Comparison of ENCODE assay signal across 9 cellular contexts in genomic region chr10:110502072-110502845, GRCh38. TPM values are rescaled to one million over a fixed set of nuclear protein-coding genes. Genes with fewer than 3 reads are reported as not detected.
DNase-seq lines count a peak whose midpoint lies in the region; ATAC-seq and TF ChIP-seq lines count a peak whose summit lies in the region.
"Had no signal": no experiment of that assay in that cellular context is flagged by ENCODE, and none has a peak within 500 bp of the region (broad histone marks: within the 10 kb centered on the region; RNA-seq: fewer than 3 reads in every experiment).

No MANE protein-coding gene starts in this region.

- peak overlapping the region; percentile 60 to 93 (median 85) for H3K27ac ChIP-seq in esophagus muscularis mucosa (replicated peaks in 1 of 4)

- ATAC-seq in T-cell (replicated peaks in 1 of 4) (no peak), HG03521 (IDR thresholded peaks at IDR 0.05; ENCODE audit: unreplicated experiment) (no peak), HG03520 (IDR thresholded peaks at IDR 0.05; ENCODE audit: unreplicated experiment) (no peak)
- no peak for ATAC-seq in stimulated activated naive CD8-positive, alpha-beta T cell treated with anti-CD3 and anti-CD28 coated beads, Interleukin-15, amount 100 ng/mL, for 72 hours

- H3K27ac Mint-ChIP-seq in activated CD4-positive, alpha-beta T cell treated with anti-CD3 and anti-CD28 coated beads, Interleukin-2, amount 10 ng/mL, durations not matched to agents 7 days and 5 days, result peak overlapping the region; percentile 91
- peak overlapping the region; percentile 86 to 97 for H3K27ac Mint-ChIP-seq in T-cell
- H3K27ac Mint-ChIP-seq in stimulated activated naive CD8-positive, alpha-beta T cell treated with anti-CD3 and anti-CD28 coated beads, Interleukin-15, amount 100 ng/mL, for 72 hours, result peak overlapping the region; percentile 49 to 84

- no peaks in the 10 kb centered on the region for H3K27me3 ChIP-seq in esophagus muscularis mucosa

- peak overlapping the region; percentile 89 for H3K4me3 Mint-ChIP-seq in activated CD4-positive, alpha-beta T cell treated with anti-CD3 and anti-CD28 coated beads, Interleukin-2, amount 10 ng/mL, durations not matched to agents 7 days and 5 days
- H3K4me3 Mint-ChIP-seq in T-cell, result peak overlapping the region; percentile 54 to 92 (median 73)
- peak overlapping the region; percentile 88 to 92 for H3K4me3 Mint-ChIP-seq in stimulated activated naive CD8-positive, alpha-beta T cell treated with anti-CD3 and anti-CD28 coated beads, Interleukin-15, amount 100 ng/mL, for 72 hours

- TF ChIP-seq CTCF in esophagus muscularis mucosa (IDR thresholded peaks at IDR 0.05), result no peak

- no peak for TF ChIP-seq POLR2A in esophagus muscularis mucosa (IDR thresholded peaks at IDR 0.05; ENCODE audit: low read depth)

- no peak for DNase-seq in activated CD4-positive, alpha-beta T cell treated with anti-CD3 and anti-CD28 coated beads, Interleukin-2, amount 10 ng/mL, durations not matched to agents 7 days and 5 days
- no peak for DNase-seq in activated CD4-positive, alpha-beta T cell treated with anti-CD3 and anti-CD28 coated beads for 48 hours
- DNase-seq in T-cell (no peak), esophagus muscularis mucosa (ENCODE audit: extremely low spot score) (no peak), NK-92 (lab: John Stamatoyannopoulos, UW; ENCODE audit: unreplicated experiment) (no peak)
- DNase-seq in stimulated activated naive CD8-positive, alpha-beta T cell treated with anti-CD3 and anti-CD28 coated beads, Interleukin-15, amount 100 ng/mL, for 72 hours, result no peak
- DNase-seq: NCI-H345 had no signal

- H3K4me3 ChIP-seq in esophagus muscularis mucosa, result no peak overlapping the region

- no peaks in the 10 kb centered on the region for H3K9me3 Mint-ChIP-seq in activated CD4-positive, alpha-beta T cell treated with anti-CD3 and anti-CD28 coated beads, Interleukin-2, amount 10 ng/mL, durations not matched to agents 7 days and 5 days
- no peaks in the 10 kb centered on the region for H3K9me3 Mint-ChIP-seq in T-cell
- no peaks in the 10 kb centered on the region for H3K9me3 Mint-ChIP-seq in stimulated activated naive CD8-positive, alpha-beta T cell treated with anti-CD3 and anti-CD28 coated beads, Interleukin-15, amount 100 ng/mL, for 72 hours

- peaks cover 73 to 80% (median 77%) of the 10 kb centered on the region in 4 donors for H3K4me1 ChIP-seq in esophagus muscularis mucosa

- TF ChIP-seq EP300 in esophagus muscularis mucosa (IDR thresholded peaks at IDR 0.05), result no peak

- POLR2A ChIA-PET in activated CD4-positive, alpha-beta T cell treated with anti-CD3 and anti-CD28 coated beads, Interleukin-2, amount 10 ng/mL, durations not matched to agents 7 days and 5 days (lab: Charles Lee), result no interaction called here
- POLR2A ChIA-PET in T-cell (lab: Charles Lee), result interaction anchor here in 1 of 2 donors (0.5 to 0.6 kb wide), 2 partner anchors 46 to 292 kb away, joined by 3 read pairs; no protein-coding TSS in a partner anchor

- peaks cover 41% of the 10 kb centered on the region for H3K36me3 Mint-ChIP-seq in activated CD4-positive, alpha-beta T cell treated with anti-CD3 and anti-CD28 coated beads, Interleukin-2, amount 10 ng/mL, durations not matched to agents 7 days and 5 days (ENCODE audit: low read depth)
- H3K36me3 Mint-ChIP-seq in T-cell, result peaks cover 24% of the 10 kb centered on the region

- H3K4me1 Mint-ChIP-seq in activated CD4-positive, alpha-beta T cell treated with anti-CD3 and anti-CD28 coated beads, Interleukin-2, amount 10 ng/mL, durations not matched to agents 7 days and 5 days, result peaks cover 85% of the 10 kb centered on the region
- peaks cover 72 to 84% (median 74%) of the 10 kb centered on the region in 3 donors for H3K4me1 Mint-ChIP-seq in T-cell
- peaks cover 84% of the 10 kb centered on the region for H3K4me1 Mint-ChIP-seq in stimulated activated naive CD8-positive, alpha-beta T cell treated with anti-CD3 and anti-CD28 coated beads, Interleukin-15, amount 100 ng/mL, for 72 hours

- WGBS in esophagus muscularis mucosa, result 52% methylated on average over 6 of the region's 6 CpGs

- peaks cover 0 to 5% (median 2%) of the 10 kb centered on the region in 4 donors for H3K36me3 ChIP-seq in esophagus muscularis mucosa

- CTCF ChIA-PET in activated CD4-positive, alpha-beta T cell treated with anti-CD3 and anti-CD28 coated beads, Interleukin-2, amount 10 ng/mL, durations not matched to agents 7 days and 5 days (lab: Charles Lee), result interaction anchor here (0.8 to 1.5 kb wide), 5 partner anchors 9 to 199 kb away, joined by 3 to 4 read pairs (median 3); partner anchors contain the start of gene SMNDC1
- CTCF ChIA-PET in T-cell (lab: Charles Lee), result interaction anchor here (0.5 to 3.1 kb wide), 4 partner anchors 23 to 466 kb away, joined by 3 to 20 read pairs (median 3); no protein-coding TSS in a partner anchor

- intact Hi-C loops in esophagus muscularis mucosa (cut with DNase I), result loop anchor here (5.0 kb wide), 1 partner anchor 195 kb away; no protein-coding TSS in a partner anchor

- H3K9me3 ChIP-seq in esophagus muscularis mucosa, result no peaks in the 10 kb centered on the region

- no peaks in the 10 kb centered on the region for H3K27me3 Mint-ChIP-seq in activated CD4-positive, alpha-beta T cell treated with anti-CD3 and anti-CD28 coated beads, Interleukin-2, amount 10 ng/mL, durations not matched to agents 7 days and 5 days
- no peaks in the 10 kb centered on the region for H3K27me3 Mint-ChIP-seq in T-cell
- H3K27me3 Mint-ChIP-seq in stimulated activated naive CD8-positive, alpha-beta T cell treated with anti-CD3 and anti-CD28 coated beads, Interleukin-15, amount 100 ng/mL, for 72 hours, result no peaks in the 10 kb centered on the region

RNA-seq across cellular contexts. Expression of gene DUSP5, which starts 4.6 kb away (rescaled TPM):
- 10 to 100 TPM; 24.8 to 25.9 TPM for total RNA-seq in activated CD4-positive, alpha-beta T cell treated with anti-CD3 and anti-CD28 coated beads, Interleukin-2, amount 10 ng/mL, durations not matched to agents 7 days and 5 days
- 10 to 100 TPM in 2 of 5 donors, 1 to 10 TPM in 3; 6.6 to 69.5 (median 9.6) TPM for total RNA-seq in T-cell
- total RNA-seq in esophagus muscularis mucosa, result 10 to 100 TPM in 1 of 4 donors, 1 to 10 TPM in 3; 3.8 to 25.7 (median 4.6) TPM
